In genomic region chr5:85049020-85049419, GRCh38 we compare ENCODE assay signal across 1 cellular context.
TF ChIP-seq lines count a peak whose summit lies in the region.

No MANE protein-coding gene starts in this region.

TF ChIP-seq in GM23338, 12 proteins besides CTCF, POLR2A, EP300 and RAD21 (continued from another document):
- TF ChIP-seq REST (IDR thresholded peaks at IDR 0.05; ENCODE audit: unreplicated experiment) = no peak
TF ChIP-seq in GM23338: peak in this region for 0.
